Comparison of ENCODE assay signal across 11 cellular contexts in the genomic region with DNA sequence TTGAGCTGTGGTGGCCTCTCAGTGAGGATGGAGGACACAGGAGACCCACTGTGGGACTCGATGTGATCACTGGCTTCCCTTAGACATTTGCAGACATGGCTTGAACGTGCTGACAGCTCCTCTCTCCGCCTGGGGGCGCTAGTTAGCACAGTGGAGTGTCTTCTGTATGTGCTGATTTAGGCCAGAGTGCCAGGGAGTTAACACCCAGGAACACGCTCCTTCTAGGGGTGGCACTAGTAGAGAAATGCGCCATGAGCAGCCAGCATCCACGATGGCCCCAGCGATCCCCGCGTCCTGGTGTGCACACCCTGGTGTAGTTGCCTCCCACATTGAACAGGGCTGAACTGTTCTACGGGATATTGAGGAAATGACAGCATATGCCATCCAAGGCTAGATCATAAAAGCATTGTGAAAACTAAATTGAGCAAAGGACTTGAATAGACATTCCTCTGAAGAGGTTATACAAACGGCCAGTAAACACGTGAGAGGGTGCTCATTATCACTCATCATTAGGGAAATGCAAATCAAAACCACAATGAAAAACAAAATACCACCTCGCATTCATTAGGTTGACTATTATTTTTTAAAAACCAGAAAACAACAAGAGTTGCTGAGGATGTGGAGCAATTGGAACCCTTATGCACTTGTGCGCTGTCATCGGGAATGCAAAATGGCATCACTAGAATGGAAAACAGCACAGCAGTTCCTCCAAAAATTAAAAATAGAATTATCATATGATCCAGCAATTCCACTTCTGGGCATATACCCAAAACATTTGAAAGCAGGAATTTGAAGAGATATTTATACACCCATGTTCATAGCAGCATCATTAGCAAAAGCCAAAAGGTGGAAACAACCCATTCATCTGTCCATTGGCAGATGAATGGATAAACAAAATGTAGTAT. TPM values are rescaled to one million over a fixed set of nuclear protein-coding genes. Genes with fewer than 3 reads are reported as not detected.
DNase-seq lines count a peak whose midpoint lies in the region; ATAC-seq and TF ChIP-seq lines count a peak whose summit lies in the region.
"Had no signal": no experiment of that assay in that cellular context is flagged by ENCODE, and none has a peak within 500 bp of the region (broad histone marks: within the 10 kb centered on the region; RNA-seq: fewer than 3 reads in every experiment).

No MANE protein-coding gene starts in this region.

- H4K8ac ChIP-seq in H9 (replicated peaks; ENCODE audit: insufficient read length, low read depth, low read length) = no peak overlapping the region

- H2BK15ac ChIP-seq in H9 (ENCODE audit: low read depth, low read length) = no peak overlapping the region

- H3K4ac ChIP-seq in H9 (ENCODE audit: low read depth, low read length) = no peak overlapping the region

- peaks cover 3% of the 10 kb centered on the region for H4K20me1 ChIP-seq in H9 (ENCODE audit: control insufficient read depth, insufficient read depth, insufficient read length)

- WGBS in H9 (ENCODE audit: extremely low coverage, insufficient read length, low lambda C conversion rate) = no CpG with 5 or more reads among the region's 16 CpGs
- WGBS in adrenal gland, 4 donors = 60 to 65% (median 60%) methylated on average over 13 to 16 of the region's 16 CpGs

- no peak overlapping the region for H3K4me3 Mint-ChIP-seq in H9

- no peak overlapping the region for H3K56ac ChIP-seq in H9 (ENCODE audit: insufficient read length, low read depth, low read length)

- no peak overlapping the region for H3K23ac ChIP-seq in H9 (ENCODE audit: insufficient read length, low read depth, low read length)

- H4K5ac ChIP-seq in H9 (ENCODE audit: insufficient read length, low read depth, low read length) = no peak overlapping the region

- H3K4me2 ChIP-seq in H9 (ENCODE audit: insufficient read depth, insufficient read length, low read length) = no peak overlapping the region

- no peak overlapping the region for H3K27ac ChIP-seq in H9 (ENCODE audit: insufficient read length, low read depth, low read length)
- peak overlapping the region in 3 of 5 donors; percentile 17 to 64 (median 40) for H3K27ac ChIP-seq in adrenal gland

- no peak overlapping the region for H2AFZ ChIP-seq in H9 (ENCODE audit: low read length)

- H2AK5ac ChIP-seq in H9 (ENCODE audit: insufficient read length, low read length) = no peak overlapping the region

- H3K79me2 ChIP-seq in H9 (ENCODE audit: insufficient read depth, low read length) = no peaks in the 10 kb centered on the region

- no peak overlapping the region for H2BK120ac ChIP-seq in H9 (ENCODE audit: low read depth, low read length, poor library complexity, severe bottlenecking)

- H2BK12ac ChIP-seq in H9 (ENCODE audit: insufficient read length, low read depth, low read length) = no peak overlapping the region

- H3K18ac ChIP-seq in H9 (ENCODE audit: insufficient read length, low read depth, low read length) = no peak overlapping the region

- H2BK20ac ChIP-seq in H9 (ENCODE audit: low read depth, low read length, poor library complexity, severe bottlenecking) = no peak overlapping the region

- H3K4me1 ChIP-seq in H9 (ENCODE audit: insufficient read depth, low read length) (no peaks in the 10 kb centered on the region), adrenal gland (replicated peaks in 1 of 2) (peaks cover 0 to 5% of the 10 kb centered on the region in 2 donors)

- H3K27me3 Mint-ChIP-seq in H9 (ENCODE audit: low read depth) = no peaks in the 10 kb centered on the region; the same call in 1 of the 2 replicates

- no peak overlapping the region for H4K91ac ChIP-seq in H9 (ENCODE audit: insufficient read length, low read depth, low read length)

- no peaks in the 10 kb centered on the region for H3K79me1 ChIP-seq in H9 (ENCODE audit: insufficient read depth, low read depth, low read length, poor library complexity, severe bottlenecking)

- peaks cover 9 to 10% of the 10 kb centered on the region in 2 experiments for H3K9me3 Mint-ChIP-seq in H9

- peaks cover 6 to 10% of the 10 kb centered on the region in 2 experiments; a peak in 2 of 4 replicates for H3K4me1 Mint-ChIP-seq in H9

- H3K36me3 Mint-ChIP-seq in H9 (ENCODE audit: insufficient read depth in 1 of 3, low read depth in 3 of 3) = peaks cover 0 to 5% (median 2%) of the 10 kb centered on the region in 3 experiments; a peak in 4 of 7 replicates

- H3T11ph ChIP-seq in H9 (ENCODE audit: low read length) = no peak overlapping the region

- H3K9ac ChIP-seq in H9 (ENCODE audit: extremely low read depth, insufficient read length, low read length) = no peak overlapping the region

- no peaks in the 10 kb centered on the region for H3K36me3 ChIP-seq in adrenal gland (replicated peaks in 1 of 2)

- no peak overlapping the region for H3K14ac ChIP-seq in H9 (ENCODE audit: insufficient read depth, low read length)

- no peaks in the 10 kb centered on the region for H3K23me2 ChIP-seq in H9 (ENCODE audit: insufficient read length, low read depth, low read length, poor library complexity, severe bottlenecking)

- TF ChIP-seq POLR2A in adrenal gland (IDR thresholded peaks at IDR 0.05) = no peak

- peak; percentile 11 for DNase-seq in COLO668 (lab: John Stamatoyannopoulos, UW; ENCODE audit: unreplicated experiment)
- DNase-seq in H9 = peak; percentile 82
- no peak for DNase-seq in adrenal gland
- DNase-seq in inferior parietal cortex (ENCODE audit: extremely low spot score) = peak; percentile 2
- no peak for DNase-seq in omental fat pad (ENCODE audit: low spot score)
- no peak for DNase-seq in cortex of kidney (lab: John Stamatoyannopoulos, UW)
- no peak for DNase-seq in effector CD4-positive, alpha-beta T cell
- DNase-seq: NCI-H146, small intestine had no signal

- H3K27me3 ChIP-seq in H9 (ENCODE audit: insufficient read depth, low read length) (no peaks in the 10 kb centered on the region), adrenal gland (no peaks in the 10 kb centered on the region)

- TF ChIP-seq CTCF in H9 (conservative IDR thresholded peaks at IDR 0.05) (peak; percentile 88), adrenal gland (IDR thresholded peaks at IDR 0.05) (peak in 1 of 6 experiments; percentile 4), omental fat pad (IDR thresholded peaks at IDR 0.05) (no peak)

- H3K4me3 ChIP-seq in adrenal gland = no peak overlapping the region

- no peaks in the 10 kb centered on the region for H3K9me3 ChIP-seq in H9 (ENCODE audit: control insufficient read depth, low read depth, low read length)
- H3K9me3 ChIP-seq in adrenal gland (replicated peaks in 1 of 3) = no peaks in the 10 kb centered on the region

- intact Hi-C loops in adrenal gland (cut with DNase I) = no loop called here

- no peak overlapping the region for H2BK5ac ChIP-seq in H9 (ENCODE audit: insufficient read length, low read length)

- ATAC-seq in GM19324 (IDR thresholded peaks at IDR 0.05; ENCODE audit: low FRiP score, unreplicated experiment) = no peak
- ATAC-seq in omental fat pad (ENCODE audit: low FRiP score) = no peak

- no peak overlapping the region for H3K27ac Mint-ChIP-seq in H9

RNA-seq across cellular contexts. Expression of a gene that starts 11.6 kb away (rescaled TPM):
- total RNA-seq in H9 (2021) = 0.13 and 0.20 TPM in 2 replicates
- total RNA-seq in adrenal gland = 1 to 10 TPM in 5 of 8 donors, under 1 TPM in 3; 0.32 to 3.2 (median 1.5) TPM
- polyA plus RNA-seq in adrenal gland = 1 to 10 TPM in 2 of 3 donors, under 1 TPM in 1; 0.40 to 1.3 (median 1.2) TPM
- total RNA-seq in omental fat pad = 1 to 10 TPM in 2 of 4 donors, under 1 TPM in 2; 0.65 to 2.5 (median 1.4) TPM

RNA-seq across cellular contexts. Expression of a gene that starts 50.8 kb away (rescaled TPM):
- not detected in 2 replicates for total RNA-seq in H9 (2021)
- total RNA-seq in adrenal gland = not detected
- polyA plus RNA-seq in adrenal gland = not detected
- not detected for total RNA-seq in omental fat pad
- total RNA-seq: aorta had no signal
- polyA plus RNA-seq: aorta, small intestine had no signal

Comparison
In these comparisons a context has a peak if more than half of its experiments do, and no peak if none do; other contexts are left out.
1. DNase-seq: peak in COLO668 (single experiment), H9 (single experiment) and inferior parietal cortex (single experiment); none in adrenal gland (0 of 7), omental fat pad (single experiment), cortex of kidney (single experiment) and effector CD4-positive, alpha-beta T cell (single experiment).